In the genomic region with DNA sequence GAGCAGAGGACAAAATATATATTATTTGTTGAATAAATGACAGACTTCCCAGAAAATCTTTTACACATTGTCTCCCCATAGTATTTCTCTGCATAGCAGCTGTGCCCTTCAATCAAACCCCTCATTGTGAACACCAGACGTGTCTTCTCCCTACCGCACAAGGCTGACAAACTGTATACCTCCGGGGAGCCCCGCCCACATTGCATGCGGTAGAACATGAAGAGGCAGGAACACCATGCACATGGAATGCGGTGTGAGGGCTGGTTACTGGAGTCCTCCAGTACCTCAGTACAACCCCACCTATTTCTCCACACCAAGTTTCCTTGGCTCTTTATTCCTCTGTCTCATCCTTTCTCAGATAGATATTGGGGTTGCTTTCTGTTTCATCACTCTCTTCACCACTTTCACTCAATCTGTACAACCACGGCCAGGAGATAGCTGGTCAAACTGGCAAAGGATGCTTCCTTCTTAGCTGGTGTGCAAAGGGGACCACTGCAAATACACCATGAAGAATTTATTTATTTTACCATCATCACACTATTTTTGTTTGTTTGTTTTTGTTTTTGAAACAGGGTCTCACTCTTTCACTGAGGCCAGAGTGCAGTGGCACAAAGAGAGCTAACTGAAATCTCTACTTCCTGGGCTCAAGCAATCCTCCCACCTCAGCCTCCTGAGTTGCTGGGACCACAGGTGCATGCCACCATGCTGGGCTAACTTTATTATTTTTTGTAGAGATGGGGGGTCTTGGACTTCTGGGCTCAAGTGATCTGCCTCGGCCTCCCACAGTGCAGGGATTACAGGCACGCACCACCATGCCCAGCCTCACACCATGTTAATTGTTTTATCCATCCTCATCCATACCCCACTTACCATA, we compare ENCODE assay signal across 27 cellular contexts. TPM values are rescaled to one million over a fixed set of nuclear protein-coding genes. Genes with fewer than 3 reads are reported as not detected.
DNase-seq lines count a peak whose midpoint lies in the region; ATAC-seq and TF ChIP-seq lines count a peak whose summit lies in the region.
"Had no signal": no experiment of that assay in that cellular context is flagged by ENCODE, and none has a peak within 500 bp of the region (broad histone marks: within the 10 kb centered on the region; RNA-seq: fewer than 3 reads in every experiment).

No MANE protein-coding gene starts in this region.

- no peak overlapping the region for H3K4me3 ChIP-seq in GM23338
- no peak overlapping the region for H3K4me3 ChIP-seq in naive thymus-derived CD4-positive, alpha-beta T cell (ENCODE audit: low read length)
- no peak overlapping the region for H3K4me3 ChIP-seq in coronary artery
- H3K4me3 ChIP-seq: BLaER1 treated with 17β-estradiol and CSF1 and Interleukin-3, amounts not matched to agents 10 nM and 100 nM; esophagus squamous epithelium; heart right ventricle; lung; PC-9; prostate gland had no signal

- H3K27ac ChIP-seq in CD4-positive, alpha-beta T cell (ENCODE audit: low read depth, low read length) = no peak overlapping the region
- H3K27ac ChIP-seq in GM23338 (ENCODE audit: low read depth) (no peak overlapping the region), coronary artery (no peak overlapping the region)
- no peak overlapping the region for H3K27ac ChIP-seq in naive thymus-derived CD4-positive, alpha-beta T cell (ENCODE audit: low read depth, low read length)
- H3K27ac ChIP-seq: BLaER1 treated with 17β-estradiol and CSF1 and Interleukin-3, amounts not matched to agents 10 nM and 100 nM; esophagus squamous epithelium; heart right ventricle; HL-60; PC-9; prostate gland had no signal

- no peak for TF ChIP-seq CTCF in CD4-positive, alpha-beta T cell (IDR thresholded peaks at IDR 0.05)
- TF ChIP-seq CTCF in GM23338 (conservative IDR thresholded peaks at IDR 0.05; ENCODE audit: low read depth in 2 of 2) (no peak), WTC11 (IDR thresholded peaks at IDR 0.05) (no peak), coronary artery (IDR thresholded peaks at IDR 0.05) (no peak)

- H3K36me3 Mint-ChIP-seq in CD4-positive, alpha-beta T cell (ENCODE audit: low read depth) = peaks cover 16% of the 10 kb centered on the region
- H3K36me3 Mint-ChIP-seq in GM23338 (ENCODE audit: low read depth) (no peaks in the 10 kb centered on the region), WTC11 (no peaks in the 10 kb centered on the region)
- no peaks in the 10 kb centered on the region for H3K36me3 Mint-ChIP-seq in naive thymus-derived CD4-positive, alpha-beta T cell

- H3K9me3 ChIP-seq in CD4-positive, alpha-beta T cell (ENCODE audit: control insufficient read depth, low read length) = no peaks in the 10 kb centered on the region
- no peaks in the 10 kb centered on the region for H3K9me3 ChIP-seq in naive thymus-derived CD4-positive, alpha-beta T cell (ENCODE audit: control insufficient read depth in 2 of 3, low read length in 3 of 3)
- H3K9me3 ChIP-seq: BLaER1 treated with 17β-estradiol and CSF1 and Interleukin-3, amounts not matched to agents 10 nM and 100 nM; esophagus squamous epithelium; heart right ventricle; prostate gland had no signal

- H4K20me1 ChIP-seq in GM23338 (replicated peaks; ENCODE audit: insufficient read depth) = no peaks in the 10 kb centered on the region

- no peak for ATAC-seq in CD4-positive, alpha-beta T cell (ENCODE audit: poor library complexity)
- ATAC-seq in GM23338 (no peak), WTC11 (no peak)
- ATAC-seq in naive thymus-derived CD4-positive, alpha-beta T cell = no peak
- ATAC-seq: activated CD8-positive, alpha-beta T cell treated with anti-CD3 and anti-CD28 coated beads for 36 hours; heart right ventricle had no signal

- no peaks in the 10 kb centered on the region for H3K27me3 ChIP-seq in CD4-positive, alpha-beta T cell (ENCODE audit: control insufficient read depth, insufficient read depth, low read length)
- no peaks in the 10 kb centered on the region for H3K27me3 ChIP-seq in GM23338 (ENCODE audit: insufficient read depth)
- H3K27me3 ChIP-seq in naive thymus-derived CD4-positive, alpha-beta T cell (ENCODE audit: control insufficient read depth in 2 of 2, insufficient read depth in 2 of 2, low read length in 2 of 2) = no peaks in the 10 kb centered on the region
- H3K27me3 ChIP-seq: BLaER1 treated with 17β-estradiol and CSF1 and Interleukin-3, amounts not matched to agents 10 nM and 100 nM; esophagus squamous epithelium had no signal

- peaks cover 4% of the 10 kb centered on the region; the same call in 1 of the 2 replicates for H3K4me1 ChIP-seq in GM23338 (ENCODE audit: insufficient read depth)
- peaks cover 4 to 17% of the 10 kb centered on the region in 2 donors for H3K4me1 ChIP-seq in naive thymus-derived CD4-positive, alpha-beta T cell (ENCODE audit: control insufficient read depth in 2 of 2, insufficient read depth in 2 of 2, low read length in 2 of 2)

- intact Hi-C loops in CD4-positive, alpha-beta T cell (cut with DNase I, micrococcal nuclease) = no loop called here
- intact Hi-C loops in naive thymus-derived CD4-positive, alpha-beta T cell (cut with micrococcal nuclease) = loop anchor here in 1 of 2 donors (5.0 kb wide), 1 partner anchor 261 kb away; no protein-coding TSS in a partner anchor

- H3K9me3 Mint-ChIP-seq in CD4-positive, alpha-beta T cell = no peaks in the 10 kb centered on the region
- H3K9me3 Mint-ChIP-seq in GM23338 (no peaks in the 10 kb centered on the region), WTC11 (no peaks in the 10 kb centered on the region)
- H3K9me3 Mint-ChIP-seq in naive thymus-derived CD4-positive, alpha-beta T cell = peaks cover 0 to 2% (median 0%) of the 10 kb centered on the region in 11 donors
- H3K9me3 Mint-ChIP-seq: activated CD8-positive, alpha-beta T cell treated with anti-CD3 and anti-CD28 coated beads for 36 hours had no signal

- H3K4me1 Mint-ChIP-seq in CD4-positive, alpha-beta T cell (ENCODE audit: low read depth) = peaks cover 45% of the 10 kb centered on the region
- H3K4me1 Mint-ChIP-seq in GM23338 (peaks cover 19% of the 10 kb centered on the region), WTC11 (peaks cover 19% of the 10 kb centered on the region)
- peaks cover 23 to 45% (median 41%) of the 10 kb centered on the region in 7 donors for H3K4me1 Mint-ChIP-seq in naive thymus-derived CD4-positive, alpha-beta T cell

- peaks cover 22% of the 10 kb centered on the region for H3K79me2 ChIP-seq in GM23338 (replicated peaks; ENCODE audit: insufficient read depth)

- H3K27me3 Mint-ChIP-seq in CD4-positive, alpha-beta T cell = peaks cover 5% of the 10 kb centered on the region
- no peaks in the 10 kb centered on the region for H3K27me3 Mint-ChIP-seq in GM23338 (ENCODE audit: insufficient read depth, low read depth, poor library complexity)
- H3K27me3 Mint-ChIP-seq in WTC11 (ENCODE audit: low read depth) = peaks cover 6% of the 10 kb centered on the region
- H3K27me3 Mint-ChIP-seq in naive thymus-derived CD4-positive, alpha-beta T cell = peaks cover 0 to 9% (median 4%) of the 10 kb centered on the region in 5 donors

- no peak overlapping the region for H3K4me2 ChIP-seq in GM23338
- H3K4me2 ChIP-seq: BLaER1 treated with 17β-estradiol and CSF1 and Interleukin-3, amounts not matched to agents 10 nM and 100 nM; PC-9 had no signal

- no peaks in the 10 kb centered on the region for H3K36me3 ChIP-seq in GM23338 (ENCODE audit: insufficient read depth)
- peaks cover 0 to 8% (median 0%) of the 10 kb centered on the region in 3 experiments for H3K36me3 ChIP-seq in naive thymus-derived CD4-positive, alpha-beta T cell (ENCODE audit: control insufficient read depth in 2 of 3, insufficient read depth in 3 of 3, low read length in 3 of 3)
- H3K36me3 ChIP-seq: BLaER1 treated with 17β-estradiol and CSF1 and Interleukin-3, amounts not matched to agents 10 nM and 100 nM; esophagus squamous epithelium; heart right ventricle; prostate gland had no signal

- 0 out of 2 replicates have a peak overlapping the region, but pooled peaks have one; percentile 43 for H2AFZ ChIP-seq in GM23338
- H2AFZ ChIP-seq: PC-9 had no signal

- no peak for DNase-seq in CD4-positive, alpha-beta T cell
- DNase-seq in GM23338 (ENCODE audit: low spot score) (no peak), WTC11 (ENCODE audit: low spot score) (peak; percentile 14), coronary artery (ENCODE audit: low spot score) (no peak), NCI-H82 treated with DMSO at 0.1 percent for 48 hours (lab: John Stamatoyannopoulos, UW; ENCODE audit: unreplicated experiment) (no peak), RPMI8226 (no peak)
- DNase-seq in naive thymus-derived CD4-positive, alpha-beta T cell = no peak
- DNase-seq: activated CD4-positive, CD25-positive, alpha-beta regulatory T cell treated with anti-CD3 and anti-CD28 coated beads, Interleukin-2, amount 50 U/mL, for 72 hours; activated CD8-positive, alpha-beta T cell treated with anti-CD3 and anti-CD28 coated beads for 36 hours; activated gamma-delta T cell treated with Interleukin-2 at 50 U/mL for 16 hours; amygdala; esophagus squamous epithelium; foreskin melanocyte; heart right ventricle; NCI-H1048; NCI-H1694 treated with DMSO at 0.1 percent for 48 hours; NCI-H2171; NCI-H510A; NK-92 treated with Interleukin-12 subunit alpha and Interleukin-12 subunit beta, amount 100 ng/mL, for 24 hours; PC-9; SHP77; stimulated activated CD4-positive, alpha-beta T cell treated with anti-CD3 and anti-CD28 coated beads, Interleukin-15, amount 100 ng/mL, for 24 hours; stimulated activated naive CD4-positive, alpha-beta T cell treated with Interleukin-2 at 50 U/mL for 16 hours had no signal

- H3K27ac Mint-ChIP-seq in CD4-positive, alpha-beta T cell = peak overlapping the region; percentile 88
- H3K27ac Mint-ChIP-seq in GM23338 (no peak overlapping the region), WTC11 (no peak overlapping the region)
- peak overlapping the region in 7 of 9 donors; percentile 22 to 94 (median 76) for H3K27ac Mint-ChIP-seq in naive thymus-derived CD4-positive, alpha-beta T cell

- CTCF ChIA-PET in CD4-positive, alpha-beta T cell (lab: Charles Lee) = no interaction called here
- CTCF ChIA-PET in WTC11 (lab: Charles Lee) = interaction anchor here (0.7 kb wide), 1 partner anchor 14 kb away, joined by 4 read pairs; no protein-coding TSS in a partner anchor
- CTCF ChIA-PET in naive thymus-derived CD4-positive, alpha-beta T cell (lab: Charles Lee) = no interaction called here

- POLR2A ChIA-PET in CD4-positive, alpha-beta T cell (lab: Charles Lee) = interaction anchor here (1.7 to 3.9 kb wide), 2 partner anchors 14 to 28 kb away, joined by 6 to 38 read pairs; partner anchors contain the start of gene DDX1
- POLR2A ChIA-PET in WTC11 (lab: Charles Lee) = no interaction called here
- POLR2A ChIA-PET in naive thymus-derived CD4-positive, alpha-beta T cell (lab: Charles Lee) = interaction anchor here (1.1 kb wide), 1 partner anchor 29 kb away, joined by 3 read pairs; the partner anchor contains the start of gene DDX1

- no peaks in the 10 kb centered on the region for H3K9me2 ChIP-seq in GM23338 (ENCODE audit: insufficient read depth)

- H3F3A ChIP-seq in GM23338 (replicated peaks; ENCODE audit: low read depth) = no peaks in the 10 kb centered on the region

- peak overlapping the region; percentile 63 for H3K4me3 Mint-ChIP-seq in CD4-positive, alpha-beta T cell
- H3K4me3 Mint-ChIP-seq in GM23338 = no peak overlapping the region
- no peak overlapping the region for H3K4me3 Mint-ChIP-seq in WTC11
- H3K4me3 Mint-ChIP-seq in naive thymus-derived CD4-positive, alpha-beta T cell = peak overlapping the region in 5 of 10 donors; percentile 23 to 93 (median 39)

RNA-seq across cellular contexts. Expression of gene NBAS, which starts 2.3 kb away (rescaled TPM):
- total RNA-seq in CD4-positive, alpha-beta T cell = 10 to 100 TPM; 24.3 to 25.5 TPM
- 30.7 and 38.9 TPM in 2 replicates for total RNA-seq in GM23338 (2014; rRNA removed; shearing (Covaris generic))
- polyA plus RNA-seq in GM23338 (2016; fragmentation: Nextera tagmentation; extraction: Ambion mirVana) = 24.6 and 24.8 TPM in 2 replicates
- total RNA-seq in WTC11 (2021) = 32.3 to 42.6 TPM (median 41.4 TPM) in 3 replicates
- total RNA-seq in naive thymus-derived CD4-positive, alpha-beta T cell = 10 to 100 TPM; 32.6 to 41.6 (median 36.4) TPM
- 10 to 100 TPM; 18.6 to 24.1 TPM for polyA plus RNA-seq in naive thymus-derived CD4-positive, alpha-beta T cell

RNA-seq across cellular contexts. Expression of gene DDX1, which starts 28.2 kb away (rescaled TPM):
- 10 to 100 TPM; 48.8 to 50.1 TPM for total RNA-seq in CD4-positive, alpha-beta T cell
- 102 and 106 TPM in 2 replicates for total RNA-seq in GM23338 (2014; rRNA removed; shearing (Covaris generic))
- 88.1 and 99.9 TPM in 2 replicates for polyA plus RNA-seq in GM23338 (2016; fragmentation: Nextera tagmentation; extraction: Ambion mirVana)
- 103 to 115 TPM (median 104 TPM) in 3 replicates for total RNA-seq in WTC11 (2021)
- 10 to 100 TPM; 30.2 to 73.8 (median 55.3) TPM for total RNA-seq in naive thymus-derived CD4-positive, alpha-beta T cell
- 10 to 100 TPM; 63.1 to 75.7 TPM for polyA plus RNA-seq in naive thymus-derived CD4-positive, alpha-beta T cell

Comparison
In these comparisons a context has a peak if more than half of its experiments do, and no peak if none do; other contexts are left out.
1. H3K27ac Mint-ChIP-seq: peak in CD4-positive, alpha-beta T cell (single experiment) and naive thymus-derived CD4-positive, alpha-beta T cell (7 of 9); none in GM23338 (single experiment) and WTC11 (single experiment).